Comparison of ENCODE assay signal across 36 cellular contexts in genomic region chr3:14545251-14545635, GRCh38. TPM values are rescaled to one million over a fixed set of nuclear protein-coding genes. Genes with fewer than 3 reads are reported as not detected.
"Had no signal": no experiment of that assay in that cellular context is flagged by ENCODE, and none has a peak within 500 bp of the region (broad histone marks: within the 10 kb centered on the region; RNA-seq: fewer than 3 reads in every experiment).

No MANE protein-coding gene starts in this region.

- H3K4me1 ChIP-seq: adrenal gland, ascending aorta, breast epithelium had no signal

- H3K4me3 Mint-ChIP-seq: activated B cell treated with CpG ODN at 0.5 μM for 24 hours; activated CD8-positive, alpha-beta memory T cell treated with anti-CD3 and anti-CD28 coated beads, Interleukin-2, amount 10 ng/mL, durations not matched to agents 7 days and 5 days; activated CD8-positive, alpha-beta T cell treated with anti-CD3 and anti-CD28 coated beads for 36 hours; activated naive CD4-positive, alpha-beta T cell treated with anti-CD3 and anti-CD28 coated beads for 36 hours; activated naive CD4-positive, alpha-beta T cell treated with anti-CD3 and anti-CD28 coated beads, Interleukin-2, amount 50 U/mL, for 24 hours; activated naive CD8-positive, alpha-beta T cell treated with anti-CD3 and anti-CD28 coated beads for 36 hours; activated naive CD8-positive, alpha-beta T cell treated with anti-CD3 and anti-CD28 coated beads, Interleukin-2, amount 50 U/mL, for 24 hours; activated T-helper 1 cell treated with anti-CD3 and anti-CD28 coated beads, Interleukin-12 subunit alpha, Interleukin-12 subunit beta, Interleukin-2, Interleukin-4 antibody, amounts not matched to agents 30 ng/mL and 10 ng/mL and 1 ng/mL, durations not matched to agents 14 hours and 24 hours and 36 hours; brain; central memory CD8-positive, alpha-beta T cell; T-helper 17 cell; T-helper 2 cell treated with Interferon-gamma antibody and Interleukin-4, amounts not matched to agents 5 μg/mL and 100 μg/mL, for 36 hours had no signal

- H3K4me1 Mint-ChIP-seq: activated B cell treated with CpG ODN at 0.5 μM for 24 hours; activated CD8-positive, alpha-beta memory T cell treated with anti-CD3 and anti-CD28 coated beads, Interleukin-2, amount 10 ng/mL, durations not matched to agents 7 days and 5 days; activated naive CD8-positive, alpha-beta T cell treated with anti-CD3 and anti-CD28 coated beads for 36 hours; activated naive CD8-positive, alpha-beta T cell treated with anti-CD3 and anti-CD28 coated beads, Interleukin-2, amount 50 U/mL, for 24 hours had no signal

- H3K27me3 Mint-ChIP-seq: brain had no signal

- DNase-seq: activated B cell treated with CpG ODN at 0.5 μM for 24 hours; activated CD4-positive, alpha-beta T cell treated with anti-CD3 and anti-CD28 coated beads for 48 hours; activated CD4-positive, alpha-beta T cell treated with anti-CD3 and anti-CD28 coated beads, Interleukin-2, amount 50 U/mL, for 1 hour; activated CD4-positive, alpha-beta T cell treated with anti-CD3 and anti-CD28 coated beads, Interleukin-2, amount 50 U/mL, for 48 hours; activated CD8-positive, alpha-beta memory T cell treated with anti-CD3 and anti-CD28 coated beads, Interleukin-2, amount 10 ng/mL, durations not matched to agents 7 days and 5 days; activated CD8-positive, alpha-beta memory T cell treated with anti-CD3 and anti-CD28 coated beads, Interleukin-2, amount 50 U/mL, for 4 hours; activated CD8-positive, alpha-beta T cell treated with anti-CD3 and anti-CD28 coated beads for 36 hours; activated effector memory CD4-positive, alpha-beta T cell treated with anti-CD3 and anti-CD28 coated beads, Interleukin-2, amount 50 U/mL, for 16 hours; activated naive CD4-positive, alpha-beta T cell treated with anti-CD3 and anti-CD28 coated beads for 36 hours; activated naive CD8-positive, alpha-beta T cell treated with anti-CD3 and anti-CD28 coated beads for 36 hours; activated naive CD8-positive, alpha-beta T cell treated with anti-CD3 and anti-CD28 coated beads, Interleukin-2, amount 50 U/mL, for 24 hours; activated T-cell treated with anti-CD3 and anti-CD28 coated beads, Interleukin-2, amount 50 U/mL, for 1 hour; activated T-cell treated with anti-CD3 and anti-CD28 coated beads, Interleukin-2, amount 50 U/mL, for 48 hours; adrenal gland; amygdala; cortex of kidney; effector CD8-positive, alpha-beta T cell; foreskin fibroblast; T-helper 1 cell; T-helper 17 cell; T1000; WERI-Rb-1 had no signal

- H3K36me3 ChIP-seq: adrenal gland, ascending aorta, breast epithelium, cardiac muscle cell, WERI-Rb-1 had no signal

- H3K9me3 Mint-ChIP-seq: activated B cell treated with CpG ODN at 0.5 μM for 24 hours; activated CD8-positive, alpha-beta T cell treated with anti-CD3 and anti-CD28 coated beads for 36 hours; activated naive CD4-positive, alpha-beta T cell treated with anti-CD3 and anti-CD28 coated beads for 36 hours; activated naive CD4-positive, alpha-beta T cell treated with anti-CD3 and anti-CD28 coated beads, Interleukin-2, amount 50 U/mL, for 24 hours; activated naive CD8-positive, alpha-beta T cell treated with anti-CD3 and anti-CD28 coated beads for 36 hours; activated naive CD8-positive, alpha-beta T cell treated with anti-CD3 and anti-CD28 coated beads, Interleukin-2, amount 50 U/mL, for 24 hours; activated T-helper 1 cell treated with anti-CD3 and anti-CD28 coated beads, Interleukin-12 subunit alpha, Interleukin-12 subunit beta, Interleukin-2, Interleukin-4 antibody, amounts not matched to agents 30 ng/mL and 10 ng/mL and 1 ng/mL, durations not matched to agents 14 hours and 24 hours and 36 hours; activated T-helper 2 cell treated with anti-CD3 and anti-CD28 coated beads, Interferon-gamma antibody, Interleukin-2, Interleukin-4, amounts not matched to agents 10 μg/mL and 5 μg/mL and 100 μg/mL, durations not matched to agents 14 hours and 24 hours and 36 hours; central memory CD8-positive, alpha-beta T cell; T-helper 2 cell treated with Interferon-gamma antibody and Interleukin-4, amounts not matched to agents 5 μg/mL and 100 μg/mL, for 36 hours had no signal

- H3K27ac Mint-ChIP-seq: activated B cell treated with CpG ODN at 0.5 μM for 24 hours; activated CD8-positive, alpha-beta memory T cell treated with anti-CD3 and anti-CD28 coated beads, Interleukin-2, amount 10 ng/mL, durations not matched to agents 7 days and 5 days; activated CD8-positive, alpha-beta T cell treated with anti-CD3 and anti-CD28 coated beads for 36 hours; activated naive CD4-positive, alpha-beta T cell treated with anti-CD3 and anti-CD28 coated beads for 36 hours; activated naive CD4-positive, alpha-beta T cell treated with anti-CD3 and anti-CD28 coated beads, Interleukin-2, amount 50 U/mL, for 24 hours; activated naive CD8-positive, alpha-beta T cell treated with anti-CD3 and anti-CD28 coated beads for 36 hours; activated naive CD8-positive, alpha-beta T cell treated with anti-CD3 and anti-CD28 coated beads, Interleukin-2, amount 50 U/mL, for 24 hours; activated T-helper 1 cell treated with anti-CD3 and anti-CD28 coated beads, Interleukin-12 subunit alpha, Interleukin-12 subunit beta, Interleukin-2, Interleukin-4 antibody, amounts not matched to agents 30 ng/mL and 10 ng/mL and 1 ng/mL, durations not matched to agents 14 hours and 24 hours and 36 hours; activated T-helper 2 cell treated with anti-CD3 and anti-CD28 coated beads, Interferon-gamma antibody, Interleukin-2, Interleukin-4, amounts not matched to agents 10 μg/mL and 5 μg/mL and 100 μg/mL, durations not matched to agents 14 hours and 24 hours and 36 hours; brain; T-helper 17 cell; T-helper 2 cell treated with Interferon-gamma antibody and Interleukin-4, amounts not matched to agents 5 μg/mL and 100 μg/mL, for 36 hours had no signal

- H3K27ac ChIP-seq: adrenal gland, ascending aorta, breast epithelium, cardiac muscle cell, WERI-Rb-1 had no signal

- H3K4me3 ChIP-seq: adrenal gland, ascending aorta, breast epithelium, cardiac muscle cell had no signal

- H3K9me3 ChIP-seq: adrenal gland, ascending aorta, breast epithelium had no signal

- ATAC-seq: activated CD4-positive, CD25-positive, alpha-beta regulatory T cell treated with anti-CD3 and anti-CD28 coated beads, Interleukin-2, amount 50 U/mL, for 24 hours; activated CD8-positive, alpha-beta memory T cell treated with anti-CD3 and anti-CD28 coated beads, Interleukin-2, amount 10 ng/mL, durations not matched to agents 7 days and 5 days; activated CD8-positive, alpha-beta T cell treated with anti-CD3 and anti-CD28 coated beads for 36 hours; activated naive CD8-positive, alpha-beta T cell treated with anti-CD3 and anti-CD28 coated beads, Interleukin-2, amount 50 U/mL, for 24 hours; esophagus mucosa; T-helper 17 cell had no signal

- H3K36me3 Mint-ChIP-seq: activated CD8-positive, alpha-beta memory T cell treated with anti-CD3 and anti-CD28 coated beads, Interleukin-2, amount 10 ng/mL, durations not matched to agents 7 days and 5 days; activated naive CD4-positive, alpha-beta T cell treated with anti-CD3 and anti-CD28 coated beads, Interleukin-2, amount 50 U/mL, for 24 hours; activated naive CD8-positive, alpha-beta T cell treated with anti-CD3 and anti-CD28 coated beads for 36 hours; brain had no signal

- H3K27me3 ChIP-seq: adrenal gland, ascending aorta, cardiac muscle cell had no signal

RNA-seq across cellular contexts. Expression of gene GRIP2, which starts 5.1 kb away (rescaled TPM):
- total RNA-seq: activated B cell treated with CpG ODN at 0.5 μM for 24 hours; activated CD8-positive, alpha-beta memory T cell treated with anti-CD3 and anti-CD28 coated beads for 36 hours; activated CD8-positive, alpha-beta memory T cell treated with anti-CD3 and anti-CD28 coated beads, Interleukin-2, amount 10 ng/mL, durations not matched to agents 7 days and 5 days; activated CD8-positive, alpha-beta T cell treated with anti-CD3 and anti-CD28 coated beads for 36 hours; activated naive CD4-positive, alpha-beta T cell treated with anti-CD3 and anti-CD28 coated beads for 36 hours; activated naive CD8-positive, alpha-beta T cell treated with anti-CD3 and anti-CD28 coated beads for 36 hours; activated T-helper 1 cell treated with anti-CD3 and anti-CD28 coated beads, Interleukin-12 subunit alpha, Interleukin-12 subunit beta, Interleukin-2, Interleukin-4 antibody, amounts not matched to agents 30 ng/mL and 10 ng/mL and 1 ng/mL, durations not matched to agents 14 hours and 24 hours and 36 hours; activated T-helper 2 cell treated with anti-CD3 and anti-CD28 coated beads, Interferon-gamma antibody, Interleukin-2, Interleukin-4, amounts not matched to agents 10 μg/mL and 5 μg/mL and 100 μg/mL, durations not matched to agents 14 hours and 24 hours and 36 hours; dermis microvascular lymphatic vessel endothelial cell; epithelial cell of proximal tubule had no signal
- polyA plus RNA-seq: cardiac muscle cell had no signal
